ENCODE assay signal across 7 cellular contexts in the genomic region with DNA sequence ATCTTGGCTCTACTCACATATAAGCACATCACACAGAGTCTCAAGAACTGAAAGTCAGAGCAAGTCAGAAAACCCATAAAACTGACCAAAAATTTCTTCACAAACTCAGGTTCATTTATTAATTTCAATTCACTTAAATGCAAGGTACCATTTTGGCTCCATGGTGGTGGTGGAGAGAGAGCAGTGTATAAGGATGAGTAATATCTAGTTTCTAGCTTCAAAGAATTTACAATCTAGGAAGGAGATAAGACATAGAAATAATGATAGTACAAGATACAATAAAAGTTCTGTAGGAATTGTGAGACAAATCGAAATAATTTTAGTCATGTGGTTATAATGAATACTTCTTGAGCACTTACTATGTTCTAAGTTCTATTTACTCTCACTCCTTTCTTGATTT.
"Had no signal": no experiment of that assay in that cellular context is flagged by ENCODE, and none has a peak within 500 bp of the region (broad histone marks: within the 10 kb centered on the region; RNA-seq: fewer than 3 reads in every experiment).

No MANE protein-coding gene starts in this region.

- DNase-seq: GM23248, GOT3, H9, HCEC 1CT, HFFc6 had no signal

- H3K4me1 ChIP-seq: HAP-1 had no signal

- H3K4me1 Mint-ChIP-seq: GM23338, H9 had no signal

- H3K27ac Mint-ChIP-seq: GM23338, H9, HFFc6 had no signal

- H3K27ac ChIP-seq: GM23248 had no signal

- ATAC-seq: GM23338 had no signal

- H3K9me3 ChIP-seq: HAP-1 had no signal

- H3K4me3 ChIP-seq: GM23248, GM23338, HAP-1 had no signal

- H3K9me3 Mint-ChIP-seq: GM23338, H9, HFFc6 had no signal

- H3K36me3 ChIP-seq: HAP-1 had no signal

- H3K4me3 Mint-ChIP-seq: GM23338, H9, HFFc6 had no signal
